8 cellular contexts compared by ENCODE assay signal in genomic region chr5:154940375-154940771, GRCh38. TPM values are rescaled to one million over a fixed set of nuclear protein-coding genes. Genes with fewer than 3 reads are reported as not detected.
A peak's percentile ranks its signal among the peaks of the same experiment; 100 is the strongest.
DNase-seq lines count a peak whose midpoint lies in the region; ATAC-seq lines count a peak whose summit lies in the region.

No MANE protein-coding gene starts in this region.

- H3K36me3 Mint-ChIP-seq in activated T-helper 17 cell treated with anti-CD3 and anti-CD28 coated beads, Interleukin-2, amount 50 U/mL, for 72 hours (ENCODE audit: low read depth): peaks cover 27% of the 10 kb centered on the region

- DNase-seq in DMS53 (lab: John Stamatoyannopoulos, UW): peak; percentile 29
- DNase-seq in DMS53 treated with DMSO at 0.1 percent for 48 hours (lab: John Stamatoyannopoulos, UW; ENCODE audit: unreplicated experiment): no peak
- DNase-seq in stimulated activated naive CD8-positive, alpha-beta T cell treated with anti-CD3 and anti-CD28 coated beads, Interleukin-15, amount 100 ng/mL, for 72 hours: no peak
- no peak for DNase-seq in amygdala (lab: John Stamatoyannopoulos, UW)
- no peak for DNase-seq in 8988T
- DNase-seq in medulla oblongata (ENCODE audit: extremely low spot score): no peak

- H3K27me3 Mint-ChIP-seq in activated T-helper 17 cell treated with anti-CD3 and anti-CD28 coated beads, Interleukin-2, amount 50 U/mL, for 72 hours: no peaks in the 10 kb centered on the region
- H3K27me3 Mint-ChIP-seq in stimulated activated naive CD8-positive, alpha-beta T cell treated with anti-CD3 and anti-CD28 coated beads, Interleukin-15, amount 100 ng/mL, for 72 hours: no peaks in the 10 kb centered on the region

- no peaks in the 10 kb centered on the region for H3K9me3 Mint-ChIP-seq in activated T-helper 17 cell treated with anti-CD3 and anti-CD28 coated beads, Interleukin-2, amount 50 U/mL, for 72 hours
- H3K9me3 Mint-ChIP-seq in stimulated activated naive CD8-positive, alpha-beta T cell treated with anti-CD3 and anti-CD28 coated beads, Interleukin-15, amount 100 ng/mL, for 72 hours: no peaks in the 10 kb centered on the region

- H3K27ac Mint-ChIP-seq in activated T-helper 17 cell treated with anti-CD3 and anti-CD28 coated beads, Interleukin-2, amount 50 U/mL, for 72 hours: peak overlapping the region; percentile 97
- peak overlapping the region; percentile 19 to 98 for H3K27ac Mint-ChIP-seq in stimulated activated naive CD8-positive, alpha-beta T cell treated with anti-CD3 and anti-CD28 coated beads, Interleukin-15, amount 100 ng/mL, for 72 hours

- peaks cover 5% of the 10 kb centered on the region for H3K4me1 Mint-ChIP-seq in activated T-helper 17 cell treated with anti-CD3 and anti-CD28 coated beads, Interleukin-2, amount 50 U/mL, for 72 hours
- H3K4me1 Mint-ChIP-seq in stimulated activated naive CD8-positive, alpha-beta T cell treated with anti-CD3 and anti-CD28 coated beads, Interleukin-15, amount 100 ng/mL, for 72 hours: peaks cover 38% of the 10 kb centered on the region

- H3K4me3 ChIP-seq in iPS-18c (ENCODE audit: insufficient read depth, low read depth, low read length): peak overlapping the region; percentile 73; the same call in 1 of the 2 replicates

- no peak for ATAC-seq in activated T-helper 17 cell treated with anti-CD3 and anti-CD28 coated beads, Interleukin-2, amount 50 U/mL, for 72 hours (replicated peaks)
- ATAC-seq in stimulated activated naive CD8-positive, alpha-beta T cell treated with anti-CD3 and anti-CD28 coated beads, Interleukin-15, amount 100 ng/mL, for 72 hours: no peak

- no peaks in the 10 kb centered on the region for H3K9me3 ChIP-seq in iPS-18c (ENCODE audit: control insufficient read depth, insufficient read depth, low read length)

- H3K4me3 Mint-ChIP-seq in activated T-helper 17 cell treated with anti-CD3 and anti-CD28 coated beads, Interleukin-2, amount 50 U/mL, for 72 hours: peak overlapping the region; percentile 95
- peak overlapping the region; percentile 93 to 96 for H3K4me3 Mint-ChIP-seq in stimulated activated naive CD8-positive, alpha-beta T cell treated with anti-CD3 and anti-CD28 coated beads, Interleukin-15, amount 100 ng/mL, for 72 hours

RNA-seq across cellular contexts. Expression of gene MRPL22, which starts 0.5 kb away (rescaled TPM):
- total RNA-seq in activated T-helper 17 cell treated with anti-CD3 and anti-CD28 coated beads, Interleukin-2, amount 50 U/mL, for 72 hours: 10 to 100 TPM; 66.4 to 92.0 TPM

RNA-seq across cellular contexts. Expression of gene GEMIN5, which starts 2.4 kb away (rescaled TPM):
- 10 to 100 TPM; 27.6 to 37.3 TPM for total RNA-seq in activated T-helper 17 cell treated with anti-CD3 and anti-CD28 coated beads, Interleukin-2, amount 50 U/mL, for 72 hours
